24 cellular contexts compared by ENCODE assay signal in the genomic region with DNA sequence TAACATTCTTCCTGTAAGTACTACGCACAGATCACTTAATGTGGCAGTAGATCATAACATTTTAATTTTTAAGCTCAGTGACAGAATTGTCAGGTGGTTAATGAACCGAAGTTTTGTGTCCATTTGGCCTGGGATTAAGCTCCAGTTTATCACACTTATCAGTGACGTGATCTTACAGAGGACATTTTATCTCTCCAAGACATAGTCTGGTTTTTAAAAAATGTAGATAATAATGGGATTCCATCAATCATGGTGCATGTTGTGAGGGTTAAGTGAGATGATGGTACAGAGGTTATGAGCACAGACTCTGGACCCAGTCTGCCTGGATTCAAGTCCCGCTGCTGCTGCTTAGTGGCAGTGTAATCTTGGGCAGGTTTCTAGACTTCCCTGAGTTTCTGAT.
"Had no signal": no experiment of that assay in that cellular context is flagged by ENCODE, and none has a peak within 500 bp of the region (broad histone marks: within the 10 kb centered on the region; RNA-seq: fewer than 3 reads in every experiment).

No MANE protein-coding gene starts in this region.

- ATAC-seq: gastrocnemius medialis; left lobe of liver; naive thymus-derived CD4-positive, alpha-beta T cell; right lobe of liver had no signal

- H3K9me3 ChIP-seq: gastrocnemius medialis, right lobe of liver, testis, tibial artery, upper lobe of left lung had no signal

- H3K36me3 Mint-ChIP-seq: naive thymus-derived CD4-positive, alpha-beta T cell; neural progenitor cell had no signal

- H3K27ac ChIP-seq: dorsolateral prefrontal cortex, gastrocnemius medialis, neural progenitor cell, parathyroid adenoma, right lobe of liver, testis, tibial artery, upper lobe of left lung had no signal

- H3K27ac Mint-ChIP-seq: naive thymus-derived CD4-positive, alpha-beta T cell; nephron; neural progenitor cell; progenitor cell of endocrine pancreas had no signal

- H3K79me2 ChIP-seq: parathyroid adenoma had no signal

- H3K4me2 ChIP-seq: neural progenitor cell had no signal

- H3K36me3 ChIP-seq: gastrocnemius medialis, neural progenitor cell, right lobe of liver, tibial artery, upper lobe of left lung had no signal

- H3K4me3 Mint-ChIP-seq: naive thymus-derived CD4-positive, alpha-beta T cell; nephron; neural progenitor cell had no signal

- H3K9ac ChIP-seq: neural progenitor cell, parathyroid adenoma had no signal

- H3K4me3 ChIP-seq: dorsolateral prefrontal cortex, gastrocnemius medialis, lung, neural progenitor cell, right lobe of liver, testis, tibial artery, upper lobe of left lung had no signal

- DNase-seq: dorsolateral prefrontal cortex; effector CD4-positive, alpha-beta T cell; foreskin fibroblast; gastrocnemius medialis; head of caudate nucleus; kidney; mesenchymal stem cell; midbrain; naive thymus-derived CD4-positive, alpha-beta T cell; right lobe of liver; small intestine; stimulated activated CD4-positive, alpha-beta T cell treated with anti-CD3 and anti-CD28 coated beads, Interleukin-15, amount 100 ng/mL, for 24 hours; stimulated activated CD4-positive, alpha-beta T cell treated with anti-CD3 and anti-CD28 coated beads, Interleukin-2, amount 100 ng/mL, for 48 hours; stimulated activated naive CD4-positive, alpha-beta T cell treated with Interleukin-2 at 50 U/mL for 16 hours; substantia nigra; testis; tibial artery; upper lobe of left lung had no signal

- H3K9me3 Mint-ChIP-seq: nephron, neural progenitor cell had no signal

- H3K27me3 ChIP-seq: dorsolateral prefrontal cortex, gastrocnemius medialis, neural progenitor cell, right lobe of liver, testis, tibial artery, upper lobe of left lung had no signal

- H3K4me1 ChIP-seq: gastrocnemius medialis, neural progenitor cell, parathyroid adenoma, right lobe of liver, testis, upper lobe of left lung had no signal

- H3K27me3 Mint-ChIP-seq: progenitor cell of endocrine pancreas had no signal

- H3K4me1 Mint-ChIP-seq: naive thymus-derived CD4-positive, alpha-beta T cell; nephron had no signal

- H2AFZ ChIP-seq: neural progenitor cell, parathyroid adenoma had no signal
